In the genomic region with DNA sequence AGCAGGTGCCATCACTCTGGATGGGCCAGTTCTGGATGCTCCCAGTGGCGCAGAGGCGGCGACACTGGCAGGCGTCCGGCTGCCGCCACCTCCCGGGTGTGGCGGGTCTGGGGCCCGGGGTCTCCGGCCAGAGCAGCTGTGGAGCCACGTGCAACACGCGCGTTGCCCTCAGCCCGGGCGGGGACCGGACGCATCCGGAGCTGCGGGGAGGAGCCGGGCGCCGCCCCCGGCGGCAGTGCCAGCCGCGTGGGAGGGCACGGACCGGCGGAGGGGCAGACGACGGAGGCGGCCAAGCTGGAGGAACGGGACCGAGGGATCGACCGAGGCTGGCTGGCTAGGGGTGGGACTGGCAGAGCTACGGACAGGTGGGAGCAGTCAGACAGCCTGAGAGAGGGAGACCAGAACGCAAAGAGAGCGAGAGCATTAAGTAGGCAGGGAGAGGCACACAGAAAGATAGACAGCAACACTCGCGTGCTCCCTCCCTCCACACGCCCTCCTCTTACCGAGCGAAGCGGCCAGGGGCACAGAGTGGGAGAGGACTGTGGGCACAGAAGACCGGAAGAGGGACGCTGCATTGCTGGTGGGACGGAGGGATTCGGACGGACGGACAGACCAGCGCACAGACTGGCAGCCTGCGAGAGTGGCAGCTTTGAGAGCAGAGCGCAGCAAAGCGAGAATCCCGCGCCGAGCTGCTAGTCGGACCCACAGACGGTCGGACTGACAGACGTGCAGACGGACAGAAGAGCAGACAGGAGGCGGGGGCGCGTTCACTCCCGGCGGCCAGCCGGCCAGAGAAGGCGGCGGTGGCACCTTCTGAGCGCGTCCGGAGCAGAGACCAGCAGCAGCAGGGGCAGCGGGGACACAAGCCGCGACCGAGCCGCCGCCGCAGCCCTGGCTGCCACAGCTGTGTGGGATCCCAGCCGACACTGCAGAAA, we compare ENCODE assay signal across 2 cellular contexts.
A peak's percentile ranks its signal among the peaks of the same experiment; 100 is the strongest.
TF ChIP-seq lines count a peak whose summit lies in the region.

Gene ARPP21 (plus strand): TSS at position 275 of the 935 bp plus-strand sequence. CDS start 42,227 bp downstream, outside the sequence.

TF ChIP-seq in GM12891, 5 proteins besides CTCF, POLR2A, EP300 and RAD21:
- no peak for TF ChIP-seq PAX5 (IDR thresholded peaks at IDR 0.05; ENCODE audit: insufficient read depth, low read length, severe bottlenecking)
- TF ChIP-seq POU2F2 (IDR thresholded peaks at IDR 0.05; ENCODE audit: low read depth, low read length): no peak
- TF ChIP-seq TAF1 (IDR thresholded peaks at IDR 0.05; ENCODE audit: low read depth, low read length): no peak
- no peak for TF ChIP-seq POLR2AphosphoS5 (IDR thresholded peaks at IDR 0.05; ENCODE audit: low read depth, low read length)
- TF ChIP-seq SPI1 (IDR thresholded peaks at IDR 0.05; ENCODE audit: low read depth, low read length): no peak

TF ChIP-seq in H1, 55 proteins besides CTCF, POLR2A, EP300 and RAD21:
- TF ChIP-seq ASH2L (IDR thresholded peaks at IDR 0.05; ENCODE audit: low read length): peak; percentile 38
- TF ChIP-seq CTBP2 (IDR thresholded peaks at IDR 0.05; ENCODE audit: borderline replicate concordance, insufficient read depth, insufficient read length, low read length): peak; percentile 34
- TF ChIP-seq KDM4A (IDR thresholded peaks at IDR 0.05; ENCODE audit: low read depth, low read length, severe bottlenecking): peak; percentile 84
- TF ChIP-seq SUZ12 (IDR thresholded peaks at IDR 0.05; ENCODE audit: low read length): peak; percentile 93
- TF ChIP-seq EZH2 (IDR thresholded peaks at IDR 0.05; ENCODE audit: low read depth, low read length, severe bottlenecking): peak; percentile 90
- peak; percentile 54 for TF ChIP-seq RNF2 (IDR thresholded peaks at IDR 0.05; ENCODE audit: borderline replicate concordance, low read depth, low read length, missing control alignments, poor library complexity, severe bottlenecking)
- TF ChIP-seq ATF3 (IDR thresholded peaks at IDR 0.05; ENCODE audit: insufficient read depth, low read depth, low read length): no peak
- TF ChIP-seq, protein P1, sequence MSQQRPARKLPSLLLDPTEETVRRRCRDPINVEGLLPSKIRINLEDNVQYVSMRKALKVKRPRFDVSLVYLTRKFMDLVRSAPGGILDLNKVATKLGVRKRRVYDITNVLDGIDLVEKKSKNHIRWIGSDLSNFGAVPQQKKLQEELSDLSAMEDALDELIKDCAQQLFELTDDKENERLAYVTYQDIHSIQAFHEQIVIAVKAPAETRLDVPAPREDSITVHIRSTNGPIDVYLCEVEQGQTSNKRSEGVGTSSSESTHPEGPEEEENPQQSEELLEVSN (IDR thresholded peaks at IDR 0.05): peak; percentile 87
- TF ChIP-seq, protein P2, sequence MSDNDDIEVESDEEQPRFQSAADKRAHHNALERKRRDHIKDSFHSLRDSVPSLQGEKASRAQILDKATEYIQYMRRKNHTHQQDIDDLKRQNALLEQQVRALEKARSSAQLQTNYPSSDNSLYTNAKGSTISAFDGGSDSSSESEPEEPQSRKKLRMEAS (IDR thresholded peaks at IDR 0.05): peak; percentile 91
- 0 out of 4 replicates have a peak, but pooled peaks of 1 of the 2 experiments have one; percentile 32 for TF ChIP-seq SIN3A (conservative IDR thresholded peaks at IDR 0.05 in 1 of 2, IDR thresholded peaks at IDR 0.05 in 1 of 2; ENCODE audit: low read depth in 1 of 2, low read length in 2 of 2)
- TF ChIP-seq USF2 (IDR thresholded peaks at IDR 0.05; ENCODE audit: low read length): no peak
- no peak for TF ChIP-seq KDM1A (IDR thresholded peaks at IDR 0.05; ENCODE audit: borderline replicate concordance, low read length)
